ENCODE assay signal across 16 cellular contexts in genomic region chr7:81908220-81908619, GRCh38.
DNase-seq lines count a peak whose midpoint lies in the region; TF ChIP-seq lines count a peak whose summit lies in the region.
"Had no signal": no experiment of that assay in that cellular context is flagged by ENCODE, and none has a peak within 500 bp of the region (broad histone marks: within the 10 kb centered on the region; RNA-seq: fewer than 3 reads in every experiment).

No MANE protein-coding gene starts in this region.

- peak; percentile 4 for DNase-seq in NCI-H2029 (lab: John Stamatoyannopoulos, UW)
- DNase-seq in NCI-H2029 treated with DMSO at 0.1 percent for 48 hours (lab: John Stamatoyannopoulos, UW): no peak
- DNase-seq in adipocyte (ENCODE audit: low read depth): peak; percentile 3
- peak; percentile 18 for DNase-seq in fibroblast of the aortic adventitia (ENCODE audit: low read depth)
- no peak for DNase-seq in occipital lobe (lab: John Stamatoyannopoulos, UW)
- no peak for DNase-seq in NCI-H748 (lab: John Stamatoyannopoulos, UW; ENCODE audit: unreplicated experiment)
- no peak for DNase-seq in activated effector memory CD4-positive, alpha-beta T cell treated with anti-CD3 and anti-CD28 coated beads, Interleukin-2, amount 50 U/mL, for 16 hours
- DNase-seq in NCI-H1092 (lab: John Stamatoyannopoulos, UW): no peak
- DNase-seq: 8988T; Caco-2; KBM-7; MG63; NCI-H1105; NCI-H1694 treated with DMSO at 0.1 percent for 48 hours; NCI-H524 treated with DMSO at 0.1 percent for 48 hours; NK-92 treated with Interleukin-12 subunit alpha and Interleukin-12 subunit beta, amount 100 ng/mL, for 24 hours had no signal

- no peak overlapping the region for H3K9ac ChIP-seq in adipocyte (ENCODE audit: low read length)

- H3K27me3 ChIP-seq in adipocyte (replicated peaks; ENCODE audit: control insufficient read depth, insufficient read depth, low read length): no peaks in the 10 kb centered on the region
- H3K27me3 ChIP-seq: MG63 had no signal

- no peaks in the 10 kb centered on the region for H3K36me3 ChIP-seq in adipocyte (ENCODE audit: control insufficient read depth, insufficient read depth, low read length, severe bottlenecking)
- H3K36me3 ChIP-seq: MG63 had no signal

- H3K9me3 ChIP-seq in adipocyte (ENCODE audit: control insufficient read depth, low read length): peaks cover 15% of the 10 kb centered on the region
- H3K9me3 ChIP-seq: Caco-2, MG63 had no signal

- no peak for TF ChIP-seq CTCF in fibroblast of the aortic adventitia (IDR thresholded peaks at IDR 0.05; ENCODE audit: insufficient read depth, low read length)

- H3K4me3 ChIP-seq in adipocyte (ENCODE audit: low read length): no peak overlapping the region
- H3K4me3 ChIP-seq in fibroblast of the aortic adventitia (ENCODE audit: low read depth, low read length): no peak overlapping the region
- H3K4me3 ChIP-seq: MG63 had no signal

- no peaks in the 10 kb centered on the region for H3K4me1 ChIP-seq in adipocyte (ENCODE audit: control insufficient read depth, insufficient read depth, low read length)
- H3K4me1 ChIP-seq: Caco-2 had no signal

Comparison
In these comparisons a context has a peak if more than half of its experiments do, and no peak if none do; other contexts are left out.
1. DNase-seq: peak in NCI-H2029 (single experiment), adipocyte (single experiment) and fibroblast of the aortic adventitia (single experiment); none in NCI-H2029 treated with DMSO at 0.1 percent for 48 hours (single experiment), occipital lobe (single experiment), NCI-H748 (single experiment), activated effector memory CD4-positive, alpha-beta T cell treated with anti-CD3 and anti-CD28 coated beads, Interleukin-2, amount 50 U/mL, for 16 hours (single experiment) and NCI-H1092 (single experiment).